Comparison of ENCODE assay signal across 16 cellular contexts in the genomic region with DNA sequence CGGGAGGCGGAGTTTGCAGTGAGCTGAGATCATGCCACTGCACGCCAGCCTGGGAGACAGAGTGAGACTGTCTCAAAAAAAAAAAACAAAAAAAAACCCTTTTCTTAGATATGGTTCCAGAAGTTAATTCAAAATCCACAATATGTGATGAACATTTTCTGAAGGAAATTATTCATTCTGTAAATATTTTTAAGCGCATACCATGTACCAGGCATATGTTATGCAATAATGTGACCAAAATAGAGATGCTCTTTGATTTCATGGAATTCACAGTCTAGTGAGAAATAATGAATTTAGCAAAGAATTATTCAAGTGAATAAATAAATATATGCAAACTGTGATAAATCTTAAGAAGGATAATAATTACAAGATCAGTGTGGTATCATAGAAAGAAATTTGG.
DNase-seq lines count a peak whose midpoint lies in the region; ATAC-seq and TF ChIP-seq lines count a peak whose summit lies in the region.
"Had no signal": no experiment of that assay in that cellular context is flagged by ENCODE, and none has a peak within 500 bp of the region (broad histone marks: within the 10 kb centered on the region; RNA-seq: fewer than 3 reads in every experiment).

No MANE protein-coding gene starts in this region.

- no peaks in the 10 kb centered on the region for H3K79me2 ChIP-seq in PC-9 (ENCODE audit: low read depth)

- peak overlapping the region; percentile 73 for H3K27ac Mint-ChIP-seq in osteocyte (ENCODE audit: unreplicated experiment)

- H3K9me3 ChIP-seq in PC-9 (ENCODE audit: insufficient read depth, low read depth) = 0 out of 2 replicates have a peak, but pooled peaks cover 14% of the 10 kb centered on the region

- POLR2A ChIA-PET in PC-9 (lab: Charles Lee; ENCODE audit: unreplicated experiment) = no interaction called here

- H3K36me3 ChIP-seq in PC-9 (ENCODE audit: low read depth) = no peaks in the 10 kb centered on the region
- H3K36me3 ChIP-seq: BLaER1 treated with 17β-estradiol and CSF1 and Interleukin-3, amounts not matched to agents 10 nM and 100 nM had no signal

- no peaks in the 10 kb centered on the region for H3K27me3 ChIP-seq in PC-9 (ENCODE audit: insufficient read depth, low read depth)
- H3K27me3 ChIP-seq: BLaER1 treated with 17β-estradiol and CSF1 and Interleukin-3, amounts not matched to agents 10 nM and 100 nM had no signal

- CTCF ChIA-PET in PC-9 (lab: Charles Lee) = no interaction called here

- ATAC-seq in HG02852 (IDR thresholded peaks at IDR 0.05; ENCODE audit: unreplicated experiment) (no peak), HG03175 (IDR thresholded peaks at IDR 0.05; ENCODE audit: unreplicated experiment) (no peak)
- ATAC-seq: GM12878, HCT116 had no signal

- H3K4me3 ChIP-seq in PC-9 = no peak overlapping the region
- no peak overlapping the region for H3K4me3 ChIP-seq in choroid plexus epithelial cell (ENCODE audit: low read depth, low read length)
- H3K4me3 ChIP-seq: BLaER1 treated with 17β-estradiol and CSF1 and Interleukin-3, amounts not matched to agents 10 nM and 100 nM; GM12878 had no signal

- peaks cover 6% of the 10 kb centered on the region for H3K36me3 Mint-ChIP-seq in osteocyte (ENCODE audit: unreplicated experiment)

- no peak overlapping the region for H2AFZ ChIP-seq in PC-9

- no peak overlapping the region for H3K4me3 Mint-ChIP-seq in osteocyte (ENCODE audit: unreplicated experiment)

- no peaks in the 10 kb centered on the region for H4K20me1 ChIP-seq in PC-9 (ENCODE audit: insufficient read depth)
- H4K20me1 ChIP-seq: BLaER1 treated with 17β-estradiol and CSF1 and Interleukin-3, amounts not matched to agents 10 nM and 100 nM had no signal

- peaks cover 12% of the 10 kb centered on the region for H3K9me3 Mint-ChIP-seq in osteocyte (ENCODE audit: unreplicated experiment)

- peak; percentile 22 for DNase-seq in GM03348 (ENCODE audit: low spot score)
- DNase-seq in PC-9 = peak in 1 of 2 experiments; percentile 35
- DNase-seq in choroid plexus epithelial cell (ENCODE audit: low read depth) = peak; percentile 5
- DNase-seq in osteocyte (ENCODE audit: extremely low spot score, unreplicated experiment) = no peak
- no peak for DNase-seq in foreskin melanocyte
- DNase-seq: DMS 273 treated with DMSO at 0.1 percent for 48 hours, Karpas-422, NCI-H187 treated with DMSO at 0.1 percent for 48 hours, NCI-H446, NCI-H748 treated with DMSO at 0.1 percent for 48 hours, SHP77 treated with DMSO at 0.1 percent for 48 hours had no signal

- peaks cover 48% of the 10 kb centered on the region for H3K4me1 Mint-ChIP-seq in osteocyte (ENCODE audit: unreplicated experiment)

- BruUV-seq in PC-9 (replicated peaks; lab: Mats Ljungman, UMichigan) = no TSS peak

- intact Hi-C loops in PC-9 (cut with micrococcal nuclease; ENCODE audit: unreplicated experiment) = loop anchor here (2.0 kb wide), 2 partner anchors 40 to 104 kb away; no protein-coding TSS in a partner anchor

- H3K27ac ChIP-seq in PC-9 = peak overlapping the region; percentile 99
- H3K27ac ChIP-seq: BLaER1 treated with 17β-estradiol and CSF1 and Interleukin-3, amounts not matched to agents 10 nM and 100 nM had no signal

- peaks cover 36% of the 10 kb centered on the region for H3K4me1 ChIP-seq in PC-9 (replicated peaks; ENCODE audit: insufficient read depth)

- no peaks in the 10 kb centered on the region for H3K27me3 Mint-ChIP-seq in osteocyte (ENCODE audit: unreplicated experiment)

- H3F3A ChIP-seq in PC-9 (ENCODE audit: insufficient read depth, low read depth) = peaks cover 26% of the 10 kb centered on the region

- TF ChIP-seq CTCF in PC-9 (conservative IDR thresholded peaks at IDR 0.05) = no peak
- TF ChIP-seq CTCF in choroid plexus epithelial cell (conservative IDR thresholded peaks at IDR 0.05; ENCODE audit: low read depth, low read length) = no peak
- TF ChIP-seq CTCF in osteocyte (IDR thresholded peaks at IDR 0.05) = no peak

- peak overlapping the region; percentile 49 for H3K4me2 ChIP-seq in PC-9

- H3K9me2 ChIP-seq in PC-9 (ENCODE audit: insufficient read depth) = no peaks in the 10 kb centered on the region

Comparison
In these comparisons a context has a peak if more than half of its experiments do, and no peak if none do; other contexts are left out.
1. DNase-seq: peak in GM03348 (single experiment) and choroid plexus epithelial cell (single experiment); none in osteocyte (single experiment) and foreskin melanocyte (single experiment).